20 cellular contexts compared by ENCODE assay signal in the genomic region with DNA sequence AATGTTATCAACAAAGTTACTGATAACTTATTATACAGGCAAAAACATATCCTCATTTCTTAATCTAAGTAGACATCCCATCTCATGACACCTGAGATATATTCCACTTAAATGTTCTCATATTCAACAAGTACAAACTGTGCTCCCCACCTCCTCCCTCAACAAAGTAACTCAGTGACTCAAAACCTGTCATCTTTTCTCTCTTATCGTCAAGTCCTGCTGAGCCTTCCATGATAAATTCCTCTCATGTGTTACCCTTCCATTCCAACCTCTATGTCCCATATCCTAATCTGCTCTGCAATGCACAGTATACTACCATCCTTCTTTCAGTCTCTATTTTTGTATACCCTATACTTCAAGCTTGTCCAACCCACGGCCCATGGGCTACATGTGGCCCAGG. TPM values are rescaled to one million over a fixed set of nuclear protein-coding genes. Genes with fewer than 3 reads are reported as not detected.
DNase-seq lines count a peak whose midpoint lies in the region; ATAC-seq, FAIRE-seq and TF ChIP-seq lines count a peak whose summit lies in the region.
"Had no signal": no experiment of that assay in that cellular context is flagged by ENCODE, and none has a peak within 500 bp of the region (broad histone marks: within the 10 kb centered on the region; RNA-seq: fewer than 3 reads in every experiment).

No MANE protein-coding gene starts in this region.

- no peak for TF ChIP-seq POLR2A in A549 (IDR thresholded peaks at IDR 0.05; ENCODE audit: low read length)
- TF ChIP-seq POLR2A in IMR-90 (IDR thresholded peaks at IDR 0.05; ENCODE audit: low read depth, low read length) = no peak

- no peak overlapping the region for H3K4ac ChIP-seq in IMR-90 (ENCODE audit: low read depth, low read length)

- H3K56ac ChIP-seq in IMR-90 (ENCODE audit: extremely low read depth, insufficient read depth, low read length) = no peak overlapping the region

- TF ChIP-seq CTCF in A549 (IDR thresholded peaks at IDR 0.05) (no peak), IMR-90 (conservative IDR thresholded peaks at IDR 0.05; ENCODE audit: low read depth, low read length) (no peak)

- no peak overlapping the region for H4K8ac ChIP-seq in IMR-90 (ENCODE audit: low read depth in 2 of 2, low read length in 2 of 2)

- H3K27ac ChIP-seq in A549 (no peak overlapping the region), IMR-90 (ENCODE audit: insufficient read depth, low read length) (no peak overlapping the region)
- H3K27ac ChIP-seq: KMS-11, Peyer's patch, SJSA1 had no signal

- H2AFZ ChIP-seq in IMR-90 (replicated peaks; ENCODE audit: low read length, poor library complexity) = no peak overlapping the region

- peak overlapping the region; percentile 75; the same call in 1 of the 2 replicates for H3K23ac ChIP-seq in IMR-90 (ENCODE audit: low read depth, low read length)

- CTCF ChIA-PET in A549 (lab: Yijun Ruan, JAX) = interaction anchor here (0.7 to 6.4 kb wide), 2 partner anchors 8 to 39 kb away, joined by 3 to 25 read pairs; no protein-coding TSS in a partner anchor
- CTCF ChIA-PET in IMR-90 (lab: Yijun Ruan, JAX) = interaction anchor here (0.6 kb wide), 1 partner anchor 49 kb away, joined by 5 read pairs; no protein-coding TSS in a partner anchor

- H3K4me3 Mint-ChIP-seq in activated T-cell treated with anti-CD3 and anti-CD28 coated beads, Interleukin-2, amount 50 U/mL, for 72 hours = no peak overlapping the region
- H3K4me3 Mint-ChIP-seq: CD14-positive monocyte, H9 had no signal

- dilution Hi-C loops in IMR-90 (cut with HindIII; ENCODE audit: low sequenced_read_pairs, unreplicated experiment) = no loop called here

- H3K9ac ChIP-seq in IMR-90 (ENCODE audit: low read depth, low read length) = no peak overlapping the region
- H3K9ac ChIP-seq: KMS-11 had no signal

- in situ Hi-C loops in IMR-90 (cut with MboI; ENCODE audit: low sequenced_read_pairs) = loop anchor here (25.0 kb wide), 1 partner anchor 1633 kb away; no protein-coding TSS in a partner anchor

- no peak overlapping the region for H2AK9ac ChIP-seq in IMR-90 (replicated peaks; ENCODE audit: low read depth, low read length, poor library complexity)

- peaks cover 28% of the 10 kb centered on the region for H3K36me3 ChIP-seq in IMR-90 (ENCODE audit: control insufficient read depth, insufficient read depth, low read length)

- H3K4me2 ChIP-seq in A549 = no peak overlapping the region
- no peak overlapping the region for H3K4me2 ChIP-seq in IMR-90 (ENCODE audit: low read depth, low read length)
- H3K4me2 ChIP-seq: KMS-11 had no signal

- H4K91ac ChIP-seq in IMR-90 (ENCODE audit: insufficient read depth, low read depth, low read length) = no peak overlapping the region

- FAIRE-seq in A549 (lab: Jason Lieb, UNC) = no peak

- peak overlapping the region; percentile 43 for H3K27ac Mint-ChIP-seq in activated T-cell treated with anti-CD3 and anti-CD28 coated beads, Interleukin-2, amount 50 U/mL, for 72 hours
- H3K27ac Mint-ChIP-seq: H9 had no signal

- DNase-seq in activated T-cell treated with anti-CD3 and anti-CD28 coated beads, Interleukin-2, amount 50 U/mL, for 72 hours = no peak
- no peak for DNase-seq in activated T-cell treated with anti-CD3 and anti-CD28 coated beads, Interleukin-2, amount 50 U/mL, for 48 hours
- no peak for DNase-seq in A549 (ENCODE audit: low read depth in 1 of 2, low spot score in 1 of 2)
- DNase-seq in IMR-90 = no peak
- no peak for DNase-seq in left ventricle myocardium superior
- DNase-seq: 8988T, COR-L47, DMS79, H9, NCI-H1105, NCI-H2029 treated with DMSO at 0.1 percent for 48 hours, NCI-H2171, NCI-H526, Peyer's patch had no signal

- no peaks in the 10 kb centered on the region for H3K27me3 Mint-ChIP-seq in activated T-cell treated with anti-CD3 and anti-CD28 coated beads, Interleukin-2, amount 50 U/mL, for 72 hours (ENCODE audit: low read depth)

- H3K18ac ChIP-seq in IMR-90 (ENCODE audit: low read depth, low read length) = no peak overlapping the region

- no peak overlapping the region for H2BK15ac ChIP-seq in IMR-90 (ENCODE audit: low read depth, low read length)

- peak overlapping the region; percentile 15 for H2BK5ac ChIP-seq in IMR-90 (ENCODE audit: low read depth, low read length, poor library complexity, severe bottlenecking)

- H4K5ac ChIP-seq in IMR-90 (ENCODE audit: low read depth, low read length) = no peak overlapping the region

- 0 out of 2 replicates have a peak overlapping the region, but pooled peaks have one; percentile 68 for H3K14ac ChIP-seq in IMR-90 (replicated peaks; ENCODE audit: low read depth, low read length)

- H3K4me1 ChIP-seq in A549 (peaks cover 95% of the 10 kb centered on the region), IMR-90 (ENCODE audit: control insufficient read depth, insufficient read depth, low read length) (peaks cover 8% of the 10 kb centered on the region; the same call in 1 of the 2 replicates)

- no peak overlapping the region for H2BK20ac ChIP-seq in IMR-90 (ENCODE audit: low read depth, low read length)

- TF ChIP-seq EP300 in A549 (IDR thresholded peaks at IDR 0.05) = no peak

- H3K36me3 Mint-ChIP-seq in activated T-cell treated with anti-CD3 and anti-CD28 coated beads, Interleukin-2, amount 50 U/mL, for 72 hours (ENCODE audit: insufficient read depth in 2 of 2) = peaks cover 19 to 52% of the 10 kb centered on the region in 2 donors

- intact Hi-C loops in IMR-90 (cut with micrococcal nuclease) (no loop called here), left ventricle myocardium superior (cut with micrococcal nuclease) (no loop called here)

- TF ChIP-seq RAD21 in A549 (conservative IDR thresholded peaks at IDR 0.05 in 1 of 2, IDR thresholded peaks at IDR 0.05 in 1 of 2) (no peak), IMR-90 (IDR thresholded peaks at IDR 0.05; ENCODE audit: low read length) (no peak)

- H3K4me3 ChIP-seq in A549 (no peak overlapping the region), IMR-90 (ENCODE audit: insufficient read depth, low read depth, low read length) (no peak overlapping the region)
- H3K4me3 ChIP-seq: Peyer's patch, SJSA1 had no signal

- no peak overlapping the region for H2AK5ac ChIP-seq in IMR-90 (ENCODE audit: low read depth, low read length)

- no peak for ATAC-seq in activated T-cell treated with anti-CD3 and anti-CD28 coated beads, Interleukin-2, amount 50 U/mL, for 72 hours (replicated peaks in 1 of 2)
- ATAC-seq in A549 (no peak), IMR-90 (ENCODE audit: low read depth) (no peak), left ventricle myocardium superior (peak; percentile 56), GM21381 (IDR thresholded peaks at IDR 0.05; ENCODE audit: unreplicated experiment) (no peak), HG03354 (IDR thresholded peaks at IDR 0.05; ENCODE audit: poor library complexity, severe bottlenecking, unreplicated experiment) (no peak), HG02571 (IDR thresholded peaks at IDR 0.05; ENCODE audit: unreplicated experiment) (no peak)

- no peaks in the 10 kb centered on the region for H3K9me3 ChIP-seq in A549
- H3K9me3 ChIP-seq in IMR-90 (ENCODE audit: control insufficient read depth, insufficient read depth, low read length) = no peaks in the 10 kb centered on the region
- H3K9me3 ChIP-seq: Peyer's patch, SJSA1 had no signal

- H3K9me1 ChIP-seq in IMR-90 (ENCODE audit: insufficient read depth, low read length) = peaks cover 10% of the 10 kb centered on the region

- peaks cover 13 to 48% of the 10 kb centered on the region in 2 experiments for H3K79me1 ChIP-seq in IMR-90 (ENCODE audit: low read depth in 1 of 2, low read length in 2 of 2)

- 90% methylated on average over 2 of the region's 2 CpGs for WGBS in A549 (ENCODE audit: missing lambda C conversion rate)
- WGBS in IMR-90 (ENCODE audit: extremely low coverage in 2 of 2, insufficient read length in 1 of 2), 2 experiments = 100% methylated on average over 1 of the region's 2 CpGs; no CpG with 5 or more reads in 1 of the 2 experiments

- no peaks in the 10 kb centered on the region for H3K9me3 Mint-ChIP-seq in activated T-cell treated with anti-CD3 and anti-CD28 coated beads, Interleukin-2, amount 50 U/mL, for 72 hours
- H3K9me3 Mint-ChIP-seq: H9 had no signal

- H3K27me3 ChIP-seq in IMR-90 (ENCODE audit: control insufficient read depth, insufficient read depth, low read length) = no peaks in the 10 kb centered on the region
- H3K27me3 ChIP-seq: Peyer's patch, SJSA1 had no signal

- BruUV-seq in IMR-90 (replicated peaks; lab: Mats Ljungman, UMichigan) = no TSS peak

- H4K20me1 ChIP-seq in IMR-90 (ENCODE audit: insufficient read depth, low read length) = peaks cover 25% of the 10 kb centered on the region; the same call in 1 of the 2 replicates

- no peak overlapping the region for H2BK120ac ChIP-seq in IMR-90 (ENCODE audit: low read depth, low read length)

- H3K4me1 Mint-ChIP-seq in activated T-cell treated with anti-CD3 and anti-CD28 coated beads, Interleukin-2, amount 50 U/mL, for 72 hours (ENCODE audit: low read depth) = peaks cover 84% of the 10 kb centered on the region

- POLR2A ChIA-PET in A549 (lab: Yijun Ruan, JAX) (interaction anchor here (1.1 kb wide), 1 partner anchor 10 kb away, joined by 6 read pairs; no protein-coding TSS in a partner anchor), IMR-90 (lab: Charles Lee; ENCODE audit: unreplicated experiment) (interaction anchor here (0.7 kb wide), 1 partner anchor 11 kb away, joined by 9 read pairs; no protein-coding TSS in a partner anchor)

TF ChIP-seq in A549, 52 proteins besides CTCF, POLR2A, EP300 and RAD21 (continues in another document):
- TF ChIP-seq ESRRA (IDR thresholded peaks at IDR 0.05; ENCODE audit: borderline replicate concordance, low read length) (no peak), NFE2L2 (conservative IDR thresholded peaks at IDR 0.05; ENCODE audit: low read length) (no peak), POLR2AphosphoS2 (conservative IDR thresholded peaks at IDR 0.05; ENCODE audit: low read length) (peak; percentile 73; the same call in 1 of the 2 replicates), HEYL (CRISPR knock-in tag; IDR thresholded peaks at IDR 0.05) (no peak)

RNA-seq across cellular contexts. Expression of a gene that starts 13.6 kb away (rescaled TPM):
- 100 to 1,000 TPM in 1 of 2 donors, 10 to 100 TPM in 1; 88.7 to 116 TPM for total RNA-seq in activated T-cell treated with anti-CD3 and anti-CD28 coated beads, Interleukin-2, amount 50 U/mL, for 72 hours
- 122 and 147 TPM in 2 replicates for polyA plus RNA-seq in A549 (2011; rRNA removed)
- polyA plus RNA-seq in A549 (2012; cell fraction: cytosol; rRNA removed) = 38.4 and 45.0 TPM in 2 replicates
- 20.9 and 43.9 TPM in 2 replicates for polyA plus RNA-seq in A549 (2012; cell fraction: nucleus; rRNA removed)
- 120 to 146 TPM (median 137 TPM) in 3 replicates for polyA plus RNA-seq in A549 (2017; fragmentation: RNase III; extraction: RNeasy Plus Mini Kit Qiagen cat#74134 plus additional on column Dnase treatment)
- 82.2 and 83.3 TPM in 2 replicates for polyA minus RNA-seq in A549 (2011; rRNA and poly(A)+ RNA removed)
- total RNA-seq in IMR-90 (2012; rRNA removed) = 50.0 and 68.0 TPM in 2 replicates
- 44.9 and 57.0 TPM in 2 replicates for polyA plus RNA-seq in IMR-90 (2012; rRNA removed)
- 14.3 and 27.2 TPM in 2 replicates for polyA plus RNA-seq in IMR-90 (2012; cell fraction: cytosol; rRNA removed)
- 8.4 and 77.6 TPM in 2 replicates for polyA plus RNA-seq in IMR-90 (2012; cell fraction: nucleus; rRNA removed; ENCODE audit: low replicate concordance)
- total RNA-seq in left ventricle myocardium superior = 23.3 TPM
